In genomic region chr15:85063088-85063487, GRCh38 we compare ENCODE assay signal across 29 cellular contexts.
"Had no signal": no experiment of that assay in that cellular context is flagged by ENCODE, and none has a peak within 500 bp of the region (broad histone marks: within the 10 kb centered on the region; RNA-seq: fewer than 3 reads in every experiment).

No MANE protein-coding gene starts in this region.

- H3K4me1 Mint-ChIP-seq: neural progenitor cell had no signal

- DNase-seq: activated CD4-positive, alpha-beta memory T cell treated with anti-CD3 and anti-CD28 coated beads for 36 hours; activated CD4-positive, alpha-beta T cell treated with anti-CD3 and anti-CD28 coated beads for 4 hours; activated CD8-positive, alpha-beta memory T cell treated with anti-CD3 and anti-CD28 coated beads, Interleukin-2, amount 50 U/mL, for 4 hours; activated naive CD8-positive, alpha-beta T cell treated with anti-CD3 and anti-CD28 coated beads, Interleukin-2, amount 50 U/mL, for 24 hours; activated T-cell treated with anti-CD3 and anti-CD28 coated beads, Interleukin-2, amount 50 U/mL, for 1 hour; amygdala; effector CD4-positive, alpha-beta T cell; heart right ventricle; lower lobe of right lung; mesenchymal stem cell; naive thymus-derived CD8-positive, alpha-beta T cell; occipital lobe; psoas muscle; stimulated activated CD4-positive, alpha-beta T cell treated with anti-CD3 and anti-CD28 coated beads, Interleukin-1b, Interleukin-23, amount 100 ng/mL, for 48 hours; stimulated activated CD4-positive, alpha-beta T cell treated with anti-CD3 and anti-CD28 coated beads, Interleukin-4, amount 100 ng/mL, for 4 hours; stimulated activated CD8-positive, alpha-beta memory T cell treated with anti-CD3 and anti-CD28 coated beads, Interleukin-4, amount 100 ng/mL, for 48 hours; stimulated activated naive CD8-positive, alpha-beta T cell treated with anti-CD3 and anti-CD28 coated beads, Interleukin-15, amount 100 ng/mL, for 72 hours had no signal

- H3K4me3 ChIP-seq: breast epithelium, heart right ventricle, lower lobe of right lung, neural progenitor cell, psoas muscle, smooth muscle cell, suprapubic skin, tibial nerve had no signal

- H3K4me2 ChIP-seq: neural progenitor cell, smooth muscle cell had no signal

- H3K36me3 ChIP-seq: breast epithelium, neural progenitor cell, suprapubic skin had no signal

- H3K4me1 ChIP-seq: breast epithelium, neural progenitor cell, suprapubic skin had no signal

- H3K9ac ChIP-seq: neural progenitor cell, parathyroid adenoma had no signal

- H3K27me3 Mint-ChIP-seq: activated CD4-positive, alpha-beta memory T cell treated with anti-CD3 and anti-CD28 coated beads for 36 hours; activated naive CD4-positive, alpha-beta T cell treated with anti-CD3 and anti-CD28 coated beads, Interleukin-2, amount 50 U/mL, for 24 hours; activated naive CD8-positive, alpha-beta T cell treated with anti-CD3 and anti-CD28 coated beads, Interleukin-2, amount 50 U/mL, for 24 hours; central memory CD8-positive, alpha-beta T cell; dendritic cell treated with granulocyte-macrophage colony-stimulating factor and Interleukin-4, amounts not matched to agents 40 ng/mL and 50 ng/mL, for 4 days; naive thymus-derived CD8-positive, alpha-beta T cell; stimulated activated memory B cell treated with anti-CD40 and anti-IgM and Interleukin-4, amounts not matched to agents 10 μg/mL and 1 μg/mL and 100 μg/mL, for 72 hours; stimulated activated naive CD8-positive, alpha-beta T cell treated with anti-CD3 and anti-CD28 coated beads, Interleukin-15, amount 100 ng/mL, for 72 hours had no signal

- H2AFZ ChIP-seq: neural progenitor cell, parathyroid adenoma had no signal

- H3K27ac Mint-ChIP-seq: activated CD4-positive, alpha-beta memory T cell treated with anti-CD3 and anti-CD28 coated beads for 36 hours; activated naive CD4-positive, alpha-beta T cell treated with anti-CD3 and anti-CD28 coated beads, Interleukin-2, amount 50 U/mL, for 24 hours; activated naive CD8-positive, alpha-beta T cell treated with anti-CD3 and anti-CD28 coated beads, Interleukin-2, amount 50 U/mL, for 24 hours; activated T-helper 2 cell treated with anti-CD3 and anti-CD28 coated beads, Interferon-gamma antibody, Interleukin-2, Interleukin-4, amounts not matched to agents 10 μg/mL and 5 μg/mL and 100 μg/mL, durations not matched to agents 14 hours and 24 hours and 36 hours; dendritic cell treated with granulocyte-macrophage colony-stimulating factor and Interleukin-4, amounts not matched to agents 40 ng/mL and 50 ng/mL, for 4 days; naive thymus-derived CD8-positive, alpha-beta T cell; neural progenitor cell; stimulated activated memory B cell treated with anti-CD40 and anti-IgM and Interleukin-4, amounts not matched to agents 10 μg/mL and 1 μg/mL and 100 μg/mL, for 72 hours had no signal

- H3K27ac ChIP-seq: breast epithelium, heart right ventricle, lower lobe of right lung, neural progenitor cell, parathyroid adenoma, psoas muscle, suprapubic skin, tibial nerve, VCaP had no signal

- H3K27me3 ChIP-seq: breast epithelium, heart right ventricle, neural progenitor cell, suprapubic skin, tibial nerve had no signal

- ATAC-seq: activated naive CD8-positive, alpha-beta T cell treated with anti-CD3 and anti-CD28 coated beads, Interleukin-2, amount 50 U/mL, for 24 hours; lower lobe of right lung; naive thymus-derived CD8-positive, alpha-beta T cell; stimulated activated memory B cell treated with anti-CD40 and anti-IgM and Interleukin-4, amounts not matched to agents 10 μg/mL and 1 μg/mL and 100 μg/mL, for 72 hours had no signal

- H3K4me3 Mint-ChIP-seq: activated CD4-positive, alpha-beta memory T cell treated with anti-CD3 and anti-CD28 coated beads for 36 hours; activated naive CD4-positive, alpha-beta T cell treated with anti-CD3 and anti-CD28 coated beads, Interleukin-2, amount 50 U/mL, for 24 hours; activated naive CD8-positive, alpha-beta T cell treated with anti-CD3 and anti-CD28 coated beads, Interleukin-2, amount 50 U/mL, for 24 hours; central memory CD8-positive, alpha-beta T cell; dendritic cell treated with granulocyte-macrophage colony-stimulating factor and Interleukin-4, amounts not matched to agents 40 ng/mL and 50 ng/mL, for 4 days; naive thymus-derived CD8-positive, alpha-beta T cell; neural progenitor cell; stimulated activated memory B cell treated with anti-CD40 and anti-IgM and Interleukin-4, amounts not matched to agents 10 μg/mL and 1 μg/mL and 100 μg/mL, for 72 hours; stimulated activated naive CD8-positive, alpha-beta T cell treated with anti-CD3 and anti-CD28 coated beads, Interleukin-15, amount 100 ng/mL, for 72 hours had no signal
